20 cellular contexts compared by ENCODE assay signal in the genomic region with DNA sequence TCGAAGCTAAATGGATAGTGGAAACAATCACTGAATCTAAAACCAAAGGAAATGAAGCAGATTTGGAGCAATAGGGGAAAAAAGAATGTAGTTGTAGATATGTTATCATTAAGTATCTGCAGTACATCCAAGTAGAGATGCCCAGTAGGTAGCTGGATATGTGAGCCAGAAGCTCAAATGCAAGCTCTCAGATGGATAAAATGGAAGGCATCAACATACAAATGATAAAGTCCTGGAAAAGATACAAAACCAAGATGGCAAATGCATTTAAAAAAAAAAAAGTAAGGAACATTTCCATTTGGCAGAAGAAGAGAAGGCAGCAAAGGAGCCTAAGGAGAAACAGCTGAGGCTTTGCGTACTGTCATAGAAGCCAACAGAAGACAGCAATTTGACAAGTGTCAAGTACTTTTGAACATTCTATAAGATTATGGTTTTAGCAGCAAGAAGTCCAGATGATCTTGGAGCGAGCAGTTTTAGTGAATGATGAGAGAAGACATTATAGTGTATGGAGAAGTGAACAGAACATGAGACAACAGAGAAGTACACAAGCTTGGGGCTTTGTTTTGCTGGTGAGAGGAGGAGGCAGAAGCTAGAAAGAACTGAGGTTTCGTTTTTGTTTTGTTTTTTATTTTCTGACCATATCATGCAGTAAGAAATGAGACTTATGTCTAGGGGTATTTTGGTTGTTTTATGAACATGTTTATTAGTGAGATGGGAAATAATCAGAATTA. TPM values are rescaled to one million over a fixed set of nuclear protein-coding genes. Genes with fewer than 3 reads are reported as not detected.
DNase-seq lines count a peak whose midpoint lies in the region; ATAC-seq and TF ChIP-seq lines count a peak whose summit lies in the region.
"Had no signal": no experiment of that assay in that cellular context is flagged by ENCODE, and none has a peak within 500 bp of the region (broad histone marks: within the 10 kb centered on the region; RNA-seq: fewer than 3 reads in every experiment).

No MANE protein-coding gene starts in this region.

- peaks cover 12 to 72% (median 60%) of the 10 kb centered on the region in 11 experiments; a peak in 18 of 22 replicates for H4K20me1 ChIP-seq in BLaER1 treated with 17β-estradiol and CSF1 and Interleukin-3, amounts not matched to agents 10 nM and 100 nM
- H4K20me1 ChIP-seq in IMR-90 (ENCODE audit: insufficient read depth, low read length) = peaks cover 85% of the 10 kb centered on the region

- peak overlapping the region in 4 of 11 experiments; percentile 8 to 42 (median 24); a peak in 4 of 22 replicates for H3K27ac ChIP-seq in BLaER1 treated with 17β-estradiol and CSF1 and Interleukin-3, amounts not matched to agents 10 nM and 100 nM
- H3K27ac ChIP-seq in IMR-90 (ENCODE audit: insufficient read depth, low read length) = no peak overlapping the region
- peak overlapping the region in 33 of 59 donors; percentile 1 to 57 (median 29) for H3K27ac ChIP-seq in dorsolateral prefrontal cortex
- H3K27ac ChIP-seq in mesodermal cell (ENCODE audit: low read depth, low read length, severe bottlenecking) = peak overlapping the region; percentile 20
- H3K27ac ChIP-seq: A549, KMS-11 had no signal

- DNase-seq in IMR-90 = no peak
- no peak for DNase-seq in dorsolateral prefrontal cortex
- no peak for DNase-seq in activated T-cell treated with anti-CD3 and anti-CD28 coated beads, Interleukin-2, amount 50 U/mL, for 24 hours
- DNase-seq in NCI-H82 treated with DMSO at 0.1 percent for 48 hours (lab: John Stamatoyannopoulos, UW; ENCODE audit: unreplicated experiment) = no peak
- no peak for DNase-seq in NK-92 (lab: John Stamatoyannopoulos, UW; ENCODE audit: unreplicated experiment)
- DNase-seq: DMS 273 treated with DMSO at 0.1 percent for 48 hours; H9; NCI-H1436; NCI-H1930; NCI-H345; NCI-H524 treated with DMSO at 0.1 percent for 48 hours; NK-92 treated with Interleukin-12 subunit alpha and Interleukin-12 subunit beta, amount 100 ng/mL, for 24 hours; Right ventricle myocardium superior had no signal

- H3K36me3 Mint-ChIP-seq in activated T-cell treated with anti-CD3 and anti-CD28 coated beads, Interleukin-2, amount 50 U/mL, for 24 hours (ENCODE audit: low read depth) = no peaks in the 10 kb centered on the region

- H3K23ac ChIP-seq in IMR-90 (ENCODE audit: low read depth, low read length) = peak overlapping the region; percentile 36; the same call in 1 of the 2 replicates

- H3K4me3 Mint-ChIP-seq in activated T-cell treated with anti-CD3 and anti-CD28 coated beads, Interleukin-2, amount 50 U/mL, for 24 hours = no peak overlapping the region
- H3K4me3 Mint-ChIP-seq: CD14-positive monocyte; H9; T-helper 2 cell treated with Interferon-gamma antibody and Interleukin-4, amounts not matched to agents 5 μg/mL and 100 μg/mL, for 36 hours had no signal

- dilution Hi-C loops in IMR-90 (cut with HindIII; ENCODE audit: low sequenced_read_pairs, unreplicated experiment) = no loop called here

- in situ Hi-C loops in IMR-90 (cut with MboI; ENCODE audit: low sequenced_read_pairs) = no loop called here

- TF ChIP-seq CTCF in IMR-90 (conservative IDR thresholded peaks at IDR 0.05; ENCODE audit: low read depth, low read length) (no peak), dorsolateral prefrontal cortex (IDR thresholded peaks at IDR 0.05 in 54 of 56, conservative IDR thresholded peaks at IDR 0.05 in 2 of 56; ENCODE audit: low read depth in 1 of 56, partially characterized antibody in 56 of 56) (no peak)

- H3K9me3 Mint-ChIP-seq in activated T-cell treated with anti-CD3 and anti-CD28 coated beads, Interleukin-2, amount 50 U/mL, for 24 hours = no peaks in the 10 kb centered on the region
- H3K9me3 Mint-ChIP-seq: CD14-positive monocyte; H9; T-helper 2 cell treated with Interferon-gamma antibody and Interleukin-4, amounts not matched to agents 5 μg/mL and 100 μg/mL, for 36 hours had no signal

- TF ChIP-seq RAD21 in IMR-90 (IDR thresholded peaks at IDR 0.05; ENCODE audit: low read length) = no peak

- no peak overlapping the region for H2BK15ac ChIP-seq in IMR-90 (ENCODE audit: low read depth, low read length)

- no peak for TF ChIP-seq POLR2A in IMR-90 (IDR thresholded peaks at IDR 0.05; ENCODE audit: low read depth, low read length)

- POLR2A ChIA-PET in IMR-90 (lab: Charles Lee; ENCODE audit: unreplicated experiment) = no interaction called here

- no peaks in the 10 kb centered on the region for H3K27me3 Mint-ChIP-seq in activated T-cell treated with anti-CD3 and anti-CD28 coated beads, Interleukin-2, amount 50 U/mL, for 24 hours

- peak overlapping the region in 10 of 11 experiments; percentile 3 to 76 (median 32); a peak in 15 of 22 replicates for H3K4me2 ChIP-seq in BLaER1 treated with 17β-estradiol and CSF1 and Interleukin-3, amounts not matched to agents 10 nM and 100 nM
- H3K4me2 ChIP-seq in IMR-90 (ENCODE audit: low read depth, low read length) = no peak overlapping the region
- H3K4me2 ChIP-seq: A549, KMS-11 had no signal

- H2BK120ac ChIP-seq in IMR-90 (ENCODE audit: low read depth, low read length) = no peak overlapping the region

- no peak overlapping the region for H2AK9ac ChIP-seq in IMR-90 (replicated peaks; ENCODE audit: low read depth, low read length, poor library complexity)

- no peaks in the 10 kb centered on the region for H3K27me3 ChIP-seq in BLaER1 treated with 17β-estradiol and CSF1 and Interleukin-3, amounts not matched to agents 10 nM and 100 nM
- no peaks in the 10 kb centered on the region for H3K27me3 ChIP-seq in IMR-90 (ENCODE audit: control insufficient read depth, insufficient read depth, low read length)
- H3K27me3 ChIP-seq in dorsolateral prefrontal cortex = no peaks in the 10 kb centered on the region

- BruUV-seq in IMR-90 (replicated peaks; lab: Mats Ljungman, UMichigan) = no TSS peak

- peaks cover 22% of the 10 kb centered on the region for H3K4me1 Mint-ChIP-seq in activated T-cell treated with anti-CD3 and anti-CD28 coated beads, Interleukin-2, amount 50 U/mL, for 24 hours (ENCODE audit: low read depth)

- no peak overlapping the region for H4K91ac ChIP-seq in IMR-90 (ENCODE audit: insufficient read depth, low read depth, low read length)

- H3K4ac ChIP-seq in IMR-90 (ENCODE audit: low read depth, low read length) = no peak overlapping the region

- no peak overlapping the region for H4K8ac ChIP-seq in IMR-90 (ENCODE audit: low read depth in 2 of 2, low read length in 2 of 2)

- H3K14ac ChIP-seq in IMR-90 (replicated peaks; ENCODE audit: low read depth, low read length) = no peak overlapping the region; the same call in 1 of the 2 replicates

- no peak overlapping the region for H3K56ac ChIP-seq in IMR-90 (ENCODE audit: extremely low read depth, insufficient read depth, low read length)

- H3K9ac ChIP-seq in BLaER1 treated with 17β-estradiol and CSF1 and Interleukin-3, amounts not matched to agents 10 nM and 100 nM = peak overlapping the region in 5 of 11 experiments; percentile 1 to 61 (median 34); a peak in 5 of 22 replicates
- no peak overlapping the region for H3K9ac ChIP-seq in IMR-90 (ENCODE audit: low read depth, low read length)
- H3K9ac ChIP-seq: KMS-11 had no signal

- H3K4me1 ChIP-seq in BLaER1 treated with 17β-estradiol and CSF1 and Interleukin-3, amounts not matched to agents 10 nM and 100 nM = peaks cover 10 to 45% (median 25%) of the 10 kb centered on the region in 10 experiments; a peak in 17 of 20 replicates
- peaks cover 4% of the 10 kb centered on the region for H3K4me1 ChIP-seq in IMR-90 (ENCODE audit: control insufficient read depth, insufficient read depth, low read length)
- H3K4me1 ChIP-seq in mesodermal cell (ENCODE audit: control insufficient read depth, insufficient read depth, low read length, poor library complexity, severe bottlenecking) = peaks cover 16% of the 10 kb centered on the region

- H3K4me3 ChIP-seq in BLaER1 treated with 17β-estradiol and CSF1 and Interleukin-3, amounts not matched to agents 10 nM and 100 nM = peak overlapping the region in 2 of 10 experiments; percentile 35 to 38; a peak in 4 of 20 replicates
- H3K4me3 ChIP-seq in IMR-90 (ENCODE audit: insufficient read depth, low read depth, low read length) (no peak overlapping the region), dorsolateral prefrontal cortex (peak overlapping the region in 43 of 59 donors; percentile 0 to 50 (median 19)), mesodermal cell (ENCODE audit: extremely low read depth, insufficient read depth, low read length, poor library complexity, severe bottlenecking) (no peak overlapping the region)
- H3K4me3 ChIP-seq: A549 had no signal

- H2BK20ac ChIP-seq in IMR-90 (ENCODE audit: low read depth, low read length) = no peak overlapping the region

- intact Hi-C loops in IMR-90 (cut with micrococcal nuclease) (no loop called here), dorsolateral prefrontal cortex (cut with DNase I) (no loop called here)

- no peak overlapping the region for H3K18ac ChIP-seq in IMR-90 (ENCODE audit: low read depth, low read length)

- H3K9me3 ChIP-seq in BLaER1 treated with 17β-estradiol and CSF1 and Interleukin-3, amounts not matched to agents 10 nM and 100 nM (replicated peaks in 1 of 11) = peaks cover 0 to 18% (median 9%) of the 10 kb centered on the region in 11 experiments; a peak in 15 of 22 replicates
- H3K9me3 ChIP-seq in IMR-90 (ENCODE audit: control insufficient read depth, insufficient read depth, low read length) (no peaks in the 10 kb centered on the region), mesodermal cell (ENCODE audit: control insufficient read depth, low read length) (no peaks in the 10 kb centered on the region)
- H3K9me3 ChIP-seq: A549 had no signal

- ATAC-seq in IMR-90 (ENCODE audit: low read depth) = no peak
- no peak for ATAC-seq in HG02870 (IDR thresholded peaks at IDR 0.05; ENCODE audit: unreplicated experiment)

- H3K36me3 ChIP-seq in BLaER1 treated with 17β-estradiol and CSF1 and Interleukin-3, amounts not matched to agents 10 nM and 100 nM = peaks cover 0 to 9% (median 0%) of the 10 kb centered on the region in 11 experiments; a peak in 4 of 22 replicates
- H3K36me3 ChIP-seq in IMR-90 (ENCODE audit: control insufficient read depth, insufficient read depth, low read length) = no peaks in the 10 kb centered on the region
- H3K36me3 ChIP-seq in mesodermal cell (ENCODE audit: control insufficient read depth, insufficient read depth, low read length) = no peaks in the 10 kb centered on the region

- CTCF ChIA-PET in IMR-90 (lab: Yijun Ruan, JAX) = interaction anchor here (1.2 kb wide), 1 partner anchor 193 kb away, joined by 3 read pairs; a partner anchor contains a TSS

- peaks cover 7% of the 10 kb centered on the region for H3K9me1 ChIP-seq in IMR-90 (ENCODE audit: insufficient read depth, low read length)

- 93% methylated on average over 3 of the region's 4 CpGs; no CpG with 5 or more reads in 1 of the 2 experiments for WGBS in IMR-90 (ENCODE audit: extremely low coverage in 2 of 2, insufficient read length in 1 of 2), 2 experiments
- WGBS in mesodermal cell (ENCODE audit: insufficient coverage in 2 of 2), 2 experiments = 63 to 68% methylated on average over 4 of the region's 4 CpGs

- H3K79me1 ChIP-seq in IMR-90 (ENCODE audit: low read depth in 1 of 2, low read length in 2 of 2) = peaks cover 10 to 68% of the 10 kb centered on the region in 2 experiments

- H2AK5ac ChIP-seq in IMR-90 (ENCODE audit: low read depth, low read length) = no peak overlapping the region

- H2AFZ ChIP-seq in IMR-90 (replicated peaks; ENCODE audit: low read length, poor library complexity) = no peak overlapping the region

- no peak overlapping the region for H4K5ac ChIP-seq in IMR-90 (ENCODE audit: low read depth, low read length)

- no peak overlapping the region for H2BK5ac ChIP-seq in IMR-90 (ENCODE audit: low read depth, low read length, poor library complexity, severe bottlenecking)

- H3K27ac Mint-ChIP-seq in activated T-cell treated with anti-CD3 and anti-CD28 coated beads, Interleukin-2, amount 50 U/mL, for 24 hours = no peak overlapping the region
- H3K27ac Mint-ChIP-seq: CD14-positive monocyte; H9; T-helper 2 cell treated with Interferon-gamma antibody and Interleukin-4, amounts not matched to agents 5 μg/mL and 100 μg/mL, for 36 hours had no signal

RNA-seq across cellular contexts. Expression of a gene that starts 18.3 kb away (rescaled TPM):
- total RNA-seq in IMR-90 (2012; rRNA removed) = 28.3 and 59.7 TPM in 2 replicates
- polyA plus RNA-seq in IMR-90 (2012; rRNA removed) = 7.1 and 9.0 TPM in 2 replicates
- polyA plus RNA-seq in IMR-90 (2012; cell fraction: cytosol; rRNA removed) = 1.2 and 1.8 TPM in 2 replicates
- 1.1 and 6.1 TPM in 2 replicates for polyA plus RNA-seq in IMR-90 (2012; cell fraction: nucleus; rRNA removed; ENCODE audit: low replicate concordance)
- total RNA-seq in dorsolateral prefrontal cortex = 100 to 1,000 TPM in 11 of 120 experiments, 10 to 100 TPM in 109; 42.2 to 120 (median 82.5) TPM
- polyA plus RNA-seq in mesodermal cell (2013, experiment 1 of 2) = 25.8 TPM
- polyA plus RNA-seq in mesodermal cell (2013, experiment 2 of 2) = 33.7 TPM

Comparison
In these comparisons a context has a peak if more than half of its experiments do, and no peak if none do; other contexts are left out.
1. H3K4me3 ChIP-seq: peak in dorsolateral prefrontal cortex (43 of 59); none in IMR-90 (single experiment) and mesodermal cell (single experiment).